Comparison of ENCODE assay signal across 8 cellular contexts in the genomic region with DNA sequence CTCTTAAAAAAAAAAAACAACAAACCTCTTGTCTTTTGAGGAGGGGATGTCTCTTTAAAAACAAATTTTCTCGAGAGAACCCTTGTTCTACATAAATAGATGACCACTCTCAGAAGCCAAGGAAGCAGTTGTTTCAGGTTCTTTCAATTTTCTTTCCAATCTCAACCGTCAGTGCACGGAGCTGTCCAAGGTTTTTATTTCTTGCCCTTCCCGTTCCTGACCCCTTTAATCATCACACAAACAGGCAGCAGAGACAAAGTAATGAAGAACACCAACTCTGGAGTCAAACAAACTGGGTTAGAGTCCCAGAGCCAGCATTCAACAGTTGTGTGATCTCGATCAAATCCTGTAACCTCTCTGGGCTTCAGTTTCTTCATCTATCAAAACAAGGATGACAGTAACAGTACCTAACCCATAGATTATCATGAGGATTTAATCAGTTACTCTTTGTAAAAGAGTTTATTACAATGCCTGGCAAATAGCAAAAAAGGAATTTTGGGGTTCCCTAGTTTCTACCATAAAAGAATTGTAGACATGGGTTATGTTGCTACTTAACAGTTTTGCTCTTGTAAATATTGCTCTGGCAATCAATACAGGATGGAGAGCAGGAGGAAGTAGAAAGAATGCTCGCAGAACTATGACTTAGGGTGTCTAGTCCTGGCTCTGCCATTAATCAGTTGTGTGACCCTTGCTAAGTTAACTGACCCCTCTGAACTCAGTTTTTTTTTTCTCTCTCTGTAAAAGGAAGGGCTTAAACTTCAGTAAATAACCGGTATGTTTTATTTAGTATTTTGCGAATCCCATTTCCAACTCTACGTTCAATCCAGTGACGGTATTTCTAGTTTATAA.
DNase-seq lines count a peak whose midpoint lies in the region; ATAC-seq and TF ChIP-seq lines count a peak whose summit lies in the region.

No MANE protein-coding gene starts in this region.

- no peak for ATAC-seq in memory B cell (ENCODE audit: low read depth)
- ATAC-seq in GM19455 (IDR thresholded peaks at IDR 0.05; ENCODE audit: unreplicated experiment): no peak

- H3K4me1 Mint-ChIP-seq in memory B cell: peaks cover 21% of the 10 kb centered on the region

- H3K27me3 Mint-ChIP-seq in memory B cell: peaks cover 6% of the 10 kb centered on the region

- no peak overlapping the region for H3K27ac ChIP-seq in HEK293 (ENCODE audit: extremely low read depth, low read depth, low read length)

- DNase-seq in AG20443 (ENCODE audit: low spot score): peak; percentile 42
- DNase-seq in astrocyte of the hippocampus (ENCODE audit: low read depth, low spot score): peak; percentile 56
- DNase-seq in memory B cell (ENCODE audit: low spot score in 2 of 2): no peak
- DNase-seq in NAMALWA (ENCODE audit: low spot score): no peak
- DNase-seq in HK-2 (ENCODE audit: unreplicated experiment): no peak
- DNase-seq in COR-L47 (lab: John Stamatoyannopoulos, UW): no peak

- H3K9me3 ChIP-seq in HEK293 (ENCODE audit: control insufficient read depth, insufficient read depth, low read depth, low read length): no peaks in the 10 kb centered on the region

- H3K36me3 ChIP-seq in HEK293 (ENCODE audit: control insufficient read depth in 2 of 2, insufficient read depth in 1 of 2, low read length in 2 of 2): no peaks in the 10 kb centered on the region

- H3K9me3 Mint-ChIP-seq in memory B cell: peaks cover 1% of the 10 kb centered on the region

- POLR2A ChIA-PET in HEK293 (lab: Yijun Ruan, JAX): interaction anchor here (0.6 to 4.0 kb wide), 2 partner anchors 8 to 69 kb away, joined by 3 to 26 read pairs; a partner anchor contains a TSS

- H3K4me1 ChIP-seq in HEK293 (ENCODE audit: control insufficient read depth, insufficient read depth, low read length): no peaks in the 10 kb centered on the region; the same call in 1 of the 2 replicates

- peak overlapping the region; percentile 83 for H3K4me3 Mint-ChIP-seq in memory B cell

- TF ChIP-seq CTCF in HEK293 (tag by site-specific recombination; IDR thresholded peaks at IDR 0.05): no peak

- H3K4me3 ChIP-seq in HEK293 (ENCODE audit: low read depth, low read length): no peak overlapping the region

- CTCF ChIA-PET in HEK293 (lab: Yijun Ruan, JAX): interaction anchor here (0.6 kb wide), 1 partner anchor 202 kb away, joined by 6 read pairs; no protein-coding TSS in a partner anchor

- peaks cover 9% of the 10 kb centered on the region for H3K36me3 Mint-ChIP-seq in memory B cell

- H3K27ac Mint-ChIP-seq in memory B cell: peak overlapping the region; percentile 41

TF ChIP-seq in HEK293, 187 proteins besides CTCF, POLR2A, EP300 and RAD21 (continues in another document):
- TF ChIP-seq, protein P1, sequence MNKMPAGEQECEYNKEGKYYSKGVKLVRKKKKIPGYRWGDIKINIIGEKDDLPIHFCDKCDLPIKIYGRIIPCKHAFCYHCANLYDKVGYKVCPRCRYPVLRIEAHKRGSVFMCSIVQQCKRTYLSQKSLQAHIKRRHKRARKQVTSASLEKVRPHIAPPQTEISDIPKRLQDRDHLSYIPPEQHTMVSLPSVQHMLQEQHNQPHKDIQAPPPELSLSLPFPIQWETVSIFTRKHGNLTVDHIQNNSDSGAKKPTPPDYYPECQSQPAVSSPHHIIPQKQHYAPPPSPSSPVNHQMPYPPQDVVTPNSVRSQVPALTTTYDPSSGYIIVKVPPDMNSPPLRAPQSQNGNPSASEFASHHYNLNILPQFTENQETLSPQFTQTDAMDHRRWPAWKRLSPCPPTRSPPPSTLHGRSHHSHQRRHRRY (tag by site-specific recombination; IDR thresholded peaks at IDR 0.05): no peak
- TF ChIP-seq ZNF571 (tag by site-specific recombination; IDR thresholded peaks at IDR 0.05) (no peak), ZNF658 (tag by site-specific recombination; IDR thresholded peaks at IDR 0.05) (no peak), ZNF785 (tag by site-specific recombination; IDR thresholded peaks at IDR 0.05) (no peak), ZNF335 (tag by site-specific recombination; conservative IDR thresholded peaks at IDR 0.05) (no peak), ZNF701 (tag by site-specific recombination; IDR thresholded peaks at IDR 0.05) (no peak), ZNF426 (tag by site-specific recombination; IDR thresholded peaks at IDR 0.05) (no peak), BCL11A (tag by site-specific recombination; IDR thresholded peaks at IDR 0.05; ENCODE audit: low read depth) (no peak), ZNF354C (tag by site-specific recombination; IDR thresholded peaks at IDR 0.05; ENCODE audit: borderline replicate concordance, low read depth) (no peak), ZNF48 (tag by site-specific recombination; IDR thresholded peaks at IDR 0.05) (no peak), ZNF155 (tag by site-specific recombination; IDR thresholded peaks at IDR 0.05) (no peak), HOXC10 (CRISPR knock-in tag; IDR thresholded peaks at IDR 0.05) (no peak), SCRT2 (tag by site-specific recombination; IDR thresholded peaks at IDR 0.05) (peak; percentile 81), ZNF292 (tag by site-specific recombination; IDR thresholded peaks at IDR 0.05; ENCODE audit: borderline replicate concordance, low read depth) (no peak), SCRT1 (tag by site-specific recombination; IDR thresholded peaks at IDR 0.05; ENCODE audit: borderline replicate concordance) (peak; percentile 58; the same call in 1 of the 2 replicates), ZNF211 (tag by site-specific recombination; IDR thresholded peaks at IDR 0.05; ENCODE audit: low read depth) (no peak), ZNF843 (tag by site-specific recombination; IDR thresholded peaks at IDR 0.05) (no peak)
- TF ChIP-seq, protein P2, sequence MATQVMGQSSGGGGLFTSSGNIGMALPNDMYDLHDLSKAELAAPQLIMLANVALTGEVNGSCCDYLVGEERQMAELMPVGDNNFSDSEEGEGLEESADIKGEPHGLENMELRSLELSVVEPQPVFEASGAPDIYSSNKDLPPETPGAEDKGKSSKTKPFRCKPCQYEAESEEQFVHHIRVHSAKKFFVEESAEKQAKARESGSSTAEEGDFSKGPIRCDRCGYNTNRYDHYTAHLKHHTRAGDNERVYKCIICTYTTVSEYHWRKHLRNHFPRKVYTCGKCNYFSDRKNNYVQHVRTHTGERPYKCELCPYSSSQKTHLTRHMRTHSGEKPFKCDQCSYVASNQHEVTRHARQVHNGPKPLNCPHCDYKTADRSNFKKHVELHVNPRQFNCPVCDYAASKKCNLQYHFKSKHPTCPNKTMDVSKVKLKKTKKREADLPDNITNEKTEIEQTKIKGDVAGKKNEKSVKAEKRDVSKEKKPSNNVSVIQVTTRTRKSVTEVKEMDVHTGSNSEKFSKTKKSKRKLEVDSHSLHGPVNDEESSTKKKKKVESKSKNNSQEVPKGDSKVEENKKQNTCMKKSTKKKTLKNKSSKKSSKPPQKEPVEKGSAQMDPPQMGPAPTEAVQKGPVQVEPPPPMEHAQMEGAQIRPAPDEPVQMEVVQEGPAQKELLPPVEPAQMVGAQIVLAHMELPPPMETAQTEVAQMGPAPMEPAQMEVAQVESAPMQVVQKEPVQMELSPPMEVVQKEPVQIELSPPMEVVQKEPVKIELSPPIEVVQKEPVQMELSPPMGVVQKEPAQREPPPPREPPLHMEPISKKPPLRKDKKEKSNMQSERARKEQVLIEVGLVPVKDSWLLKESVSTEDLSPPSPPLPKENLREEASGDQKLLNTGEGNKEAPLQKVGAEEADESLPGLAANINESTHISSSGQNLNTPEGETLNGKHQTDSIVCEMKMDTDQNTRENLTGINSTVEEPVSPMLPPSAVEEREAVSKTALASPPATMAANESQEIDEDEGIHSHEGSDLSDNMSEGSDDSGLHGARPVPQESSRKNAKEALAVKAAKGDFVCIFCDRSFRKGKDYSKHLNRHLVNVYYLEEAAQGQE (tag by site-specific recombination; IDR thresholded peaks at IDR 0.05): peak; percentile 98
- TF ChIP-seq, protein P3, sequence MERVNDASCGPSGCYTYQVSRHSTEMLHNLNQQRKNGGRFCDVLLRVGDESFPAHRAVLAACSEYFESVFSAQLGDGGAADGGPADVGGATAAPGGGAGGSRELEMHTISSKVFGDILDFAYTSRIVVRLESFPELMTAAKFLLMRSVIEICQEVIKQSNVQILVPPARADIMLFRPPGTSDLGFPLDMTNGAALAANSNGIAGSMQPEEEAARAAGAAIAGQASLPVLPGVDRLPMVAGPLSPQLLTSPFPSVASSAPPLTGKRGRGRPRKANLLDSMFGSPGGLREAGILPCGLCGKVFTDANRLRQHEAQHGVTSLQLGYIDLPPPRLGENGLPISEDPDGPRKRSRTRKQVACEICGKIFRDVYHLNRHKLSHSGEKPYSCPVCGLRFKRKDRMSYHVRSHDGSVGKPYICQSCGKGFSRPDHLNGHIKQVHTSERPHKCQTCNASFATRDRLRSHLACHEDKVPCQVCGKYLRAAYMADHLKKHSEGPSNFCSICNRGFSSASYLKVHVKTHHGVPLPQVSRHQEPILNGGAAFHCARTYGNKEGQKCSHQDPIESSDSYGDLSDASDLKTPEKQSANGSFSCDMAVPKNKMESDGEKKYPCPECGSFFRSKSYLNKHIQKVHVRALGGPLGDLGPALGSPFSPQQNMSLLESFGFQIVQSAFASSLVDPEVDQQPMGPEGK (tag by site-specific recombination; IDR thresholded peaks at IDR 0.05): no peak
- TF ChIP-seq, protein P4, sequence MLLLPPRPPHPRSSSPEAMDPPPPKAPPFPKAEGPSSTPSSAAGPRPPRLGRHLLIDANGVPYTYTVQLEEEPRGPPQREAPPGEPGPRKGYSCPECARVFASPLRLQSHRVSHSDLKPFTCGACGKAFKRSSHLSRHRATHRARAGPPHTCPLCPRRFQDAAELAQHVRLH (tag by site-specific recombination; IDR thresholded peaks at IDR 0.05): no peak
- TF ChIP-seq, protein P5, sequence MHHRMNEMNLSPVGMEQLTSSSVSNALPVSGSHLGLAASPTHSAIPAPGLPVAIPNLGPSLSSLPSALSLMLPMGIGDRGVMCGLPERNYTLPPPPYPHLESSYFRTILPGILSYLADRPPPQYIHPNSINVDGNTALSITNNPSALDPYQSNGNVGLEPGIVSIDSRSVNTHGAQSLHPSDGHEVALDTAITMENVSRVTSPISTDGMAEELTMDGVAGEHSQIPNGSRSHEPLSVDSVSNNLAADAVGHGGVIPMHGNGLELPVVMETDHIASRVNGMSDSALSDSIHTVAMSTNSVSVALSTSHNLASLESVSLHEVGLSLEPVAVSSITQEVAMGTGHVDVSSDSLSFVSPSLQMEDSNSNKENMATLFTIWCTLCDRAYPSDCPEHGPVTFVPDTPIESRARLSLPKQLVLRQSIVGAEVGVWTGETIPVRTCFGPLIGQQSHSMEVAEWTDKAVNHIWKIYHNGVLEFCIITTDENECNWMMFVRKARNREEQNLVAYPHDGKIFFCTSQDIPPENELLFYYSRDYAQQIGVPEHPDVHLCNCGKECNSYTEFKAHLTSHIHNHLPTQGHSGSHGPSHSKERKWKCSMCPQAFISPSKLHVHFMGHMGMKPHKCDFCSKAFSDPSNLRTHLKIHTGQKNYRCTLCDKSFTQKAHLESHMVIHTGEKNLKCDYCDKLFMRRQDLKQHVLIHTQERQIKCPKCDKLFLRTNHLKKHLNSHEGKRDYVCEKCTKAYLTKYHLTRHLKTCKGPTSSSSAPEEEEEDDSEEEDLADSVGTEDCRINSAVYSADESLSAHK (tag by site-specific recombination; IDR thresholded peaks at IDR 0.05): no peak

Comparison
In these comparisons a context has a peak if more than half of its experiments do, and no peak if none do; other contexts are left out.
1. DNase-seq: peak in AG20443 (single experiment) and astrocyte of the hippocampus (single experiment); none in memory B cell (0 of 2), NAMALWA (single experiment), HK-2 (single experiment) and COR-L47 (single experiment).